21 cellular contexts compared by ENCODE assay signal in genomic region chr1:83807792-83808191, GRCh38.
DNase-seq lines count a peak whose midpoint lies in the region; ATAC-seq and TF ChIP-seq lines count a peak whose summit lies in the region.
"Had no signal": no experiment of that assay in that cellular context is flagged by ENCODE, and none has a peak within 500 bp of the region (broad histone marks: within the 10 kb centered on the region; RNA-seq: fewer than 3 reads in every experiment).

No MANE protein-coding gene starts in this region.

- no peak overlapping the region for H3K27ac ChIP-seq in H9 (ENCODE audit: insufficient read length, low read depth, low read length)
- H3K27ac ChIP-seq: 22Rv1; A549; BLaER1 treated with 17β-estradiol and CSF1 and Interleukin-3, amounts not matched to agents 10 nM and 100 nM; C4-2B had no signal

- H2AK5ac ChIP-seq in H9 (ENCODE audit: insufficient read length, low read length) = no peak overlapping the region

- H3K14ac ChIP-seq in H9 (ENCODE audit: insufficient read depth, low read length) = no peak overlapping the region

- H2AFZ ChIP-seq in H9 (ENCODE audit: low read length) = no peak overlapping the region

- H3K27me3 Mint-ChIP-seq in H9 (ENCODE audit: low read depth) = no peaks in the 10 kb centered on the region
- H3K27me3 Mint-ChIP-seq: B cell; CD4-positive, alpha-beta T cell had no signal

- no peak overlapping the region for H3T11ph ChIP-seq in H9 (ENCODE audit: low read length)

- no peak overlapping the region for H3K4ac ChIP-seq in H9 (ENCODE audit: low read depth, low read length)

- H2BK15ac ChIP-seq in H9 (ENCODE audit: low read depth, low read length) = no peak overlapping the region

- no peaks in the 10 kb centered on the region for H3K36me3 Mint-ChIP-seq in H9 (ENCODE audit: insufficient read depth in 1 of 3, low read depth in 3 of 3)
- H3K36me3 Mint-ChIP-seq: CD8-positive, alpha-beta T cell had no signal

- no peak overlapping the region for H2BK20ac ChIP-seq in H9 (ENCODE audit: low read depth, low read length, poor library complexity, severe bottlenecking)

- no peak for TF ChIP-seq CTCF in H9 (conservative IDR thresholded peaks at IDR 0.05)

- H4K5ac ChIP-seq in H9 (ENCODE audit: insufficient read length, low read depth, low read length) = no peak overlapping the region

- H3K4me1 ChIP-seq in H9 (ENCODE audit: insufficient read depth, low read length) = no peaks in the 10 kb centered on the region
- H3K4me1 ChIP-seq: A549, Caco-2 had no signal

- no peak overlapping the region for H3K9ac ChIP-seq in H9 (ENCODE audit: extremely low read depth, insufficient read length, low read length)
- H3K9ac ChIP-seq: BLaER1 treated with 17β-estradiol and CSF1 and Interleukin-3, amounts not matched to agents 10 nM and 100 nM had no signal

- peaks cover 3 to 5% of the 10 kb centered on the region in 2 experiments; a peak in 3 of 4 replicates for H3K4me1 Mint-ChIP-seq in H9
- H3K4me1 Mint-ChIP-seq: B cell had no signal

- no peak overlapping the region for H3K56ac ChIP-seq in H9 (ENCODE audit: insufficient read length, low read depth, low read length)

- H3K9me3 Mint-ChIP-seq in H9 = no peaks in the 10 kb centered on the region; a peak in 1 of 5 replicates
- H3K9me3 Mint-ChIP-seq: CD4-positive, alpha-beta T cell; CD8-positive, alpha-beta T cell had no signal

- no peaks in the 10 kb centered on the region for H3K27me3 ChIP-seq in H9 (ENCODE audit: insufficient read depth, low read length)
- H3K27me3 ChIP-seq: BLaER1 treated with 17β-estradiol and CSF1 and Interleukin-3, amounts not matched to agents 10 nM and 100 nM had no signal

- H3K79me1 ChIP-seq in H9 (ENCODE audit: insufficient read depth, low read depth, low read length, poor library complexity, severe bottlenecking) = no peaks in the 10 kb centered on the region

- WGBS in H9 (ENCODE audit: extremely low coverage, insufficient read length, low lambda C conversion rate) = no CpG with 5 or more reads among the region's 3 CpGs

- H4K91ac ChIP-seq in H9 (ENCODE audit: insufficient read length, low read depth, low read length) = no peak overlapping the region

- H3K18ac ChIP-seq in H9 (ENCODE audit: insufficient read length, low read depth, low read length) = no peak overlapping the region

- H2BK120ac ChIP-seq in H9 (ENCODE audit: low read depth, low read length, poor library complexity, severe bottlenecking) = no peak overlapping the region

- peak; percentile 62 for ATAC-seq in SK-N-SH treated with all-trans-retinoic acid at 6 μM for 48 hours
- ATAC-seq in GM18502 (IDR thresholded peaks at IDR 0.05; ENCODE audit: poor library complexity, unreplicated experiment) = no peak
- no peak for ATAC-seq in GM19467 (IDR thresholded peaks at IDR 0.05; ENCODE audit: unreplicated experiment)
- ATAC-seq: A549; CD8-positive, alpha-beta T cell; GM12878 had no signal

- no peak overlapping the region for H3K4me2 ChIP-seq in H9 (ENCODE audit: insufficient read depth, insufficient read length, low read length)
- H3K4me2 ChIP-seq: A549; BLaER1 treated with 17β-estradiol and CSF1 and Interleukin-3, amounts not matched to agents 10 nM and 100 nM had no signal

- no peak overlapping the region for H4K8ac ChIP-seq in H9 (replicated peaks; ENCODE audit: insufficient read length, low read depth, low read length)

- H3K27ac Mint-ChIP-seq in H9 = no peak overlapping the region
- H3K27ac Mint-ChIP-seq: B cell; CD4-positive, alpha-beta T cell; CD8-positive, alpha-beta T cell had no signal

- DNase-seq in SK-N-DZ (ENCODE audit: low spot score) = peak; percentile 11
- DNase-seq in dedifferentiated amniotic fluid mesenchymal stem cell (ENCODE audit: extremely low spot score) = peak; percentile 23
- DNase-seq in fibroblast of gingiva (ENCODE audit: low read depth) = peak; percentile 70
- DNase-seq in NK-92 treated with Interleukin-12 subunit alpha and Interleukin-12 subunit beta, amount 100 ng/mL, for 24 hours (lab: John Stamatoyannopoulos, UW) = no peak
- no peak for DNase-seq in H9
- DNase-seq: AML-193; Caco-2; Calu3; CD4-positive, alpha-beta T cell; CD8-positive, alpha-beta T cell; DMS79 treated with DMSO at 0.1 percent for 48 hours; GDM1 had no signal

- no peaks in the 10 kb centered on the region for H3K79me2 ChIP-seq in H9 (ENCODE audit: insufficient read depth, low read length)

- H3K23me2 ChIP-seq in H9 (ENCODE audit: insufficient read length, low read depth, low read length, poor library complexity, severe bottlenecking) = no peaks in the 10 kb centered on the region

- no peaks in the 10 kb centered on the region for H3K9me3 ChIP-seq in H9 (ENCODE audit: control insufficient read depth, low read depth, low read length)
- H3K9me3 ChIP-seq: A549; BLaER1 treated with 17β-estradiol and CSF1 and Interleukin-3, amounts not matched to agents 10 nM and 100 nM; Caco-2 had no signal

- H3K4me3 Mint-ChIP-seq in H9 = no peak overlapping the region
- H3K4me3 Mint-ChIP-seq: B cell; CD4-positive, alpha-beta T cell; CD8-positive, alpha-beta T cell had no signal

- no peak overlapping the region for H2BK5ac ChIP-seq in H9 (ENCODE audit: insufficient read length, low read length)

- H2BK12ac ChIP-seq in H9 (ENCODE audit: insufficient read length, low read depth, low read length) = no peak overlapping the region

- no peak overlapping the region for H3K23ac ChIP-seq in H9 (ENCODE audit: insufficient read length, low read depth, low read length)

- no peaks in the 10 kb centered on the region for H4K20me1 ChIP-seq in H9 (ENCODE audit: control insufficient read depth, insufficient read depth, insufficient read length)
- H4K20me1 ChIP-seq: BLaER1 treated with 17β-estradiol and CSF1 and Interleukin-3, amounts not matched to agents 10 nM and 100 nM had no signal

TF ChIP-seq in SK-N-SH treated with all-trans-retinoic acid at 6 μM for 48 hours, 23 proteins besides CTCF, POLR2A, EP300 and RAD21 (continues in another document):
- TF ChIP-seq BACH2 (CRISPR knock-in tag; IDR thresholded peaks at IDR 0.05; ENCODE audit: borderline replicate concordance) (no peak), PPARA (CRISPR knock-in tag; IDR thresholded peaks at IDR 0.05; ENCODE audit: borderline replicate concordance) (no peak), TOX (CRISPR knock-in tag; IDR thresholded peaks at IDR 0.05; ENCODE audit: borderline replicate concordance) (no peak), CSRNP3 (CRISPR knock-in tag; IDR thresholded peaks at IDR 0.05) (no peak), OSR1 (CRISPR knock-in tag; IDR thresholded peaks at IDR 0.05) (no peak), ZNF565 (CRISPR knock-in tag; conservative IDR thresholded peaks at IDR 0.05; ENCODE audit: low read depth) (no peak), POU6F1 (CRISPR knock-in tag; IDR thresholded peaks at IDR 0.05; ENCODE audit: borderline replicate concordance, low read depth) (no peak), RARB (CRISPR knock-in tag; IDR thresholded peaks at IDR 0.05) (no peak), ZFP30 (CRISPR knock-in tag; IDR thresholded peaks at IDR 0.05) (no peak), GLIS3 (CRISPR knock-in tag; IDR thresholded peaks at IDR 0.05) (no peak)
- TF ChIP-seq, protein P1, sequence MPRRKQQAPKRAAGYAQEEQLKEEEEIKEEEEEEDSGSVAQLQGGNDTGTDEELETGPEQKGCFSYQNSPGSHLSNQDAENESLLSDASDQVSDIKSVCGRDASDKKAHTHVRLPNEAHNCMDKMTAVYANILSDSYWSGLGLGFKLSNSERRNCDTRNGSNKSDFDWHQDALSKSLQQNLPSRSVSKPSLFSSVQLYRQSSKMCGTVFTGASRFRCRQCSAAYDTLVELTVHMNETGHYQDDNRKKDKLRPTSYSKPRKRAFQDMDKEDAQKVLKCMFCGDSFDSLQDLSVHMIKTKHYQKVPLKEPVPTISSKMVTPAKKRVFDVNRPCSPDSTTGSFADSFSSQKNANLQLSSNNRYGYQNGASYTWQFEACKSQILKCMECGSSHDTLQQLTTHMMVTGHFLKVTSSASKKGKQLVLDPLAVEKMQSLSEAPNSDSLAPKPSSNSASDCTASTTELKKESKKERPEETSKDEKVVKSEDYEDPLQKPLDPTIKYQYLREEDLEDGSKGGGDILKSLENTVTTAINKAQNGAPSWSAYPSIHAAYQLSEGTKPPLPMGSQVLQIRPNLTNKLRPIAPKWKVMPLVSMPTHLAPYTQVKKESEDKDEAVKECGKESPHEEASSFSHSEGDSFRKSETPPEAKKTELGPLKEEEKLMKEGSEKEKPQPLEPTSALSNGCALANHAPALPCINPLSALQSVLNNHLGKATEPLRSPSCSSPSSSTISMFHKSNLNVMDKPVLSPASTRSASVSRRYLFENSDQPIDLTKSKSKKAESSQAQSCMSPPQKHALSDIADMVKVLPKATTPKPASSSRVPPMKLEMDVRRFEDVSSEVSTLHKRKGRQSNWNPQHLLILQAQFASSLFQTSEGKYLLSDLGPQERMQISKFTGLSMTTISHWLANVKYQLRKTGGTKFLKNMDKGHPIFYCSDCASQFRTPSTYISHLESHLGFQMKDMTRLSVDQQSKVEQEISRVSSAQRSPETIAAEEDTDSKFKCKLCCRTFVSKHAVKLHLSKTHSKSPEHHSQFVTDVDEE (CRISPR knock-in tag; IDR thresholded peaks at IDR 0.05) = no peak

Comparison
In these comparisons a context has a peak if more than half of its experiments do, and no peak if none do; other contexts are left out.
1. DNase-seq: peak in SK-N-DZ (single experiment), dedifferentiated amniotic fluid mesenchymal stem cell (single experiment) and fibroblast of gingiva (single experiment); none in NK-92 treated with Interleukin-12 subunit alpha and Interleukin-12 subunit beta, amount 100 ng/mL, for 24 hours (single experiment) and H9 (single experiment).